8 cellular contexts compared by ENCODE assay signal in the genomic region with DNA sequence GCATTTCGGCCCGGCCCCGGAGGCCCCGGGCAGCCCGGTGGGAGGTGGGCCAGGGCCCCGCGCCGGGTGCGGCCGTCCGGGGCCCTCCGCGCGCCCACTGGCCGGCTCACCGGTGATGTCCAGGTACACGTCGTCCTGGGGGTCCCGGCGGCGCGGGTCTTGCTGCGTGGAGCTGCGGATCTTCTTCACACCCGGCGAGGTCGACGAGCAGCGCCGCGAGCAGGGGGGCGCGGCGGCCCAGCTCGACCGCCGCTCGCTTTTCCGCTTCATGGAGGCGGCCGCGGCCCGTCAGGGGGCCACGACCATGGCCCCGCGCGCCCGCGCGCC. TPM values are rescaled to one million over a fixed set of nuclear protein-coding genes. Genes with fewer than 3 reads are reported as not detected.
DNase-seq lines count a peak whose midpoint lies in the region; ATAC-seq, FAIRE-seq and TF ChIP-seq lines count a peak whose summit lies in the region.

No MANE protein-coding gene starts in this region.

- no peak for DNase-seq in NT2/D1 (ENCODE audit: low read depth, low spot score)
- DNase-seq in esophagus squamous epithelium (lab: John Stamatoyannopoulos, UW) = no peak
- peak in 4 of 5 donors; percentile 10 to 52 (median 36) for DNase-seq in ovary
- no peak for DNase-seq in frontal cortex (ENCODE audit: low spot score in 2 of 2)
- no peak for DNase-seq in activated CD4-positive, alpha-beta T cell treated with anti-CD3 and anti-CD28 coated beads, Interleukin-2, amount 50 U/mL, for 4 hours
- no peak for DNase-seq in NCI-H510A treated with DMSO at 0.1 percent for 48 hours (lab: John Stamatoyannopoulos, UW)

- peaks cover 25% of the 10 kb centered on the region for H3K27me3 ChIP-seq in NT2/D1 (ENCODE audit: insufficient read depth, insufficient read length)
- peaks cover 0 to 11% (median 0%) of the 10 kb centered on the region in 4 donors for H3K27me3 ChIP-seq in esophagus squamous epithelium
- no peaks in the 10 kb centered on the region for H3K27me3 ChIP-seq in ovary

- intact Hi-C loops in esophagus squamous epithelium (cut with DNase I) (no loop called here), ovary (cut with DNase I) (no loop called here)

- H3K4me1 ChIP-seq in NT2/D1 (ENCODE audit: insufficient read depth, insufficient read length) (peaks cover 6% of the 10 kb centered on the region), esophagus squamous epithelium (peaks cover 7 to 28% (median 8%) of the 10 kb centered on the region in 3 donors), ovary (ENCODE audit: insufficient read depth) (no peaks in the 10 kb centered on the region)

- H3K9ac ChIP-seq in NT2/D1 (ENCODE audit: insufficient read length, low read depth) = peak overlapping the region; percentile 83

- TF ChIP-seq POLR2A in esophagus squamous epithelium (IDR thresholded peaks at IDR 0.05) (no peak), ovary (IDR thresholded peaks at IDR 0.05) (no peak)

- H3K27ac ChIP-seq in C4-2B (peak overlapping the region; percentile 49), esophagus squamous epithelium (peak overlapping the region; percentile 80 to 87 (median 84)), ovary (no peak overlapping the region)

- peak overlapping the region; percentile 66 for H3K4me3 ChIP-seq in NT2/D1 (ENCODE audit: insufficient read length, low read depth)
- peak overlapping the region; percentile 54 to 89 (median 82) for H3K4me3 ChIP-seq in esophagus squamous epithelium
- peak overlapping the region; percentile 49 for H3K4me3 ChIP-seq in ovary

- H3K9me3 ChIP-seq in NT2/D1 (ENCODE audit: insufficient read depth, low read length) = no peaks in the 10 kb centered on the region
- H3K9me3 ChIP-seq in esophagus squamous epithelium = no peaks in the 10 kb centered on the region
- no peaks in the 10 kb centered on the region for H3K9me3 ChIP-seq in ovary

- no peak for TF ChIP-seq EP300 in ovary (IDR thresholded peaks at IDR 0.05)

- FAIRE-seq in frontal cortex (lab: Jason Lieb, UNC) = no peak

- no peak for ATAC-seq in GM21381 (IDR thresholded peaks at IDR 0.05; ENCODE audit: unreplicated experiment)

- H3K36me3 ChIP-seq in NT2/D1 (ENCODE audit: insufficient read depth, insufficient read length, low read length) (no peaks in the 10 kb centered on the region), esophagus squamous epithelium (no peaks in the 10 kb centered on the region), ovary (no peaks in the 10 kb centered on the region)

- no peak for TF ChIP-seq CTCF in C4-2B (conservative IDR thresholded peaks at IDR 0.05)
- no peak for TF ChIP-seq CTCF in esophagus squamous epithelium (IDR thresholded peaks at IDR 0.05)
- no peak for TF ChIP-seq CTCF in ovary (IDR thresholded peaks at IDR 0.05)

- 0% methylated on average over 8 of the region's 50 CpGs; no CpG with 5 or more reads in 1 of the 2 donors for WGBS in esophagus squamous epithelium, 2 donors
- WGBS in ovary, 3 donors = 0 to 2% methylated on average over 27 to 50 of the region's 50 CpGs; no CpG with 5 or more reads in 1 of the 3 donors

RNA-seq across cellular contexts. Expression of a gene that starts 0.6 kb away (rescaled TPM):
- total RNA-seq in esophagus squamous epithelium (10 to 100 TPM in 2 of 4 donors, 1 to 10 TPM in 2; 2.7 to 14.8 (median 9.1) TPM), ovary (10 to 100 TPM in 5 of 7 donors, 1 to 10 TPM in 2; 8.1 to 15.3 (median 11.4) TPM), frontal cortex (38.3 TPM)
- polyA plus RNA-seq in ovary = 10 to 100 TPM in 1 of 2 donors, 1 to 10 TPM in 1; 5.9 to 14.9 TPM

RNA-seq across cellular contexts. Expression of a gene that starts 36.0 kb away (rescaled TPM):
- total RNA-seq in esophagus squamous epithelium (10 to 100 TPM in 1 of 4 donors, 1 to 10 TPM in 2, under 1 TPM in 1; 0.95 to 12.2 (median 5.6) TPM), ovary (10 to 100 TPM; 10.6 to 21.2 (median 14.9) TPM), frontal cortex (6.9 TPM)
- polyA plus RNA-seq in ovary = 1 to 10 TPM; 6.6 to 9.6 TPM

Comparison
In these comparisons a context has a peak if more than half of its experiments do, and no peak if none do; other contexts are left out.
1. H3K27ac ChIP-seq: peak in C4-2B (single experiment) and esophagus squamous epithelium (4 of 4); none in ovary (0 of 2).
2. DNase-seq: peak in ovary (4 of 5); none in NT2/D1 (single experiment), esophagus squamous epithelium (single experiment), frontal cortex (0 of 2), activated CD4-positive, alpha-beta T cell treated with anti-CD3 and anti-CD28 coated beads, Interleukin-2, amount 50 U/mL, for 4 hours (0 of 2) and NCI-H510A treated with DMSO at 0.1 percent for 48 hours (single experiment).
3. Peak in every context shown above with its lines, with median percentiles within 50 percentile points of each other: H3K4me3 ChIP-seq.